Comparison of ENCODE assay signal across 8 cellular contexts in genomic region chr2:198309673-198310280, GRCh38.
DNase-seq lines count a peak whose midpoint lies in the region; ATAC-seq, FAIRE-seq and TF ChIP-seq lines count a peak whose summit lies in the region.

No MANE protein-coding gene starts in this region.

- DNase-seq in Ammon's horn (ENCODE audit: low spot score) (peak; percentile 71), LHCN-M2 (ENCODE audit: low read depth) (peak; percentile 45), SK-N-MC (ENCODE audit: low read depth, low spot score) (peak; percentile 40), ascending aorta (ENCODE audit: low spot score in 2 of 2) (no peak), sciatic nerve (ENCODE audit: low spot score) (no peak)
- peak; percentile 15 to 17 for DNase-seq in stimulated activated CD4-positive, alpha-beta T cell treated with anti-CD3 and anti-CD28 coated beads, Interleukin-4, amount 100 ng/mL, for 4 hours

- H3K36me3 ChIP-seq in SK-N-MC (ENCODE audit: insufficient read depth, low read length), result no peaks in the 10 kb centered on the region
- no peaks in the 10 kb centered on the region for H3K36me3 ChIP-seq in ascending aorta

- FAIRE-seq in islet of Langerhans (lab: Jason Lieb, UNC), result peak; percentile 96

- peak; percentile 23 to 82 (median 78) for TF ChIP-seq CTCF in ascending aorta (IDR thresholded peaks at IDR 0.05)

- no peak overlapping the region for H3K9ac ChIP-seq in SK-N-MC (ENCODE audit: insufficient read length)

- no peak overlapping the region for H3K27ac ChIP-seq in SK-N-MC
- no peak overlapping the region for H3K27ac ChIP-seq in ascending aorta

- no peaks in the 10 kb centered on the region for H3K9me3 ChIP-seq in SK-N-MC (ENCODE audit: low read depth, low read length)
- H3K9me3 ChIP-seq in ascending aorta, result no peaks in the 10 kb centered on the region

- ATAC-seq in GM18511 (IDR thresholded peaks at IDR 0.05; ENCODE audit: unreplicated experiment) (peak; percentile 69), sciatic nerve (no peak)

- intact Hi-C loops in ascending aorta (cut with DNase I), result loop anchor here (10.0 kb wide), 1 partner anchor 1155 kb away; no protein-coding TSS in a partner anchor
- intact Hi-C loops in sciatic nerve (cut with DNase I), result no loop called here

- H3K4me3 ChIP-seq in SK-N-MC, result no peak overlapping the region
- no peak overlapping the region for H3K4me3 ChIP-seq in ascending aorta

- no peaks in the 10 kb centered on the region for H3K4me1 ChIP-seq in ascending aorta

- H3K27me3 ChIP-seq in ascending aorta, result no peaks in the 10 kb centered on the region

Comparison
In these comparisons a context has a peak if more than half of its experiments do, and no peak if none do; other contexts are left out.
1. DNase-seq: peak in Ammon's horn (single experiment), LHCN-M2 (single experiment), SK-N-MC (single experiment) and stimulated activated CD4-positive, alpha-beta T cell treated with anti-CD3 and anti-CD28 coated beads, Interleukin-4, amount 100 ng/mL, for 4 hours (2 of 2); none in ascending aorta (0 of 2) and sciatic nerve (single experiment).